In the genomic region with DNA sequence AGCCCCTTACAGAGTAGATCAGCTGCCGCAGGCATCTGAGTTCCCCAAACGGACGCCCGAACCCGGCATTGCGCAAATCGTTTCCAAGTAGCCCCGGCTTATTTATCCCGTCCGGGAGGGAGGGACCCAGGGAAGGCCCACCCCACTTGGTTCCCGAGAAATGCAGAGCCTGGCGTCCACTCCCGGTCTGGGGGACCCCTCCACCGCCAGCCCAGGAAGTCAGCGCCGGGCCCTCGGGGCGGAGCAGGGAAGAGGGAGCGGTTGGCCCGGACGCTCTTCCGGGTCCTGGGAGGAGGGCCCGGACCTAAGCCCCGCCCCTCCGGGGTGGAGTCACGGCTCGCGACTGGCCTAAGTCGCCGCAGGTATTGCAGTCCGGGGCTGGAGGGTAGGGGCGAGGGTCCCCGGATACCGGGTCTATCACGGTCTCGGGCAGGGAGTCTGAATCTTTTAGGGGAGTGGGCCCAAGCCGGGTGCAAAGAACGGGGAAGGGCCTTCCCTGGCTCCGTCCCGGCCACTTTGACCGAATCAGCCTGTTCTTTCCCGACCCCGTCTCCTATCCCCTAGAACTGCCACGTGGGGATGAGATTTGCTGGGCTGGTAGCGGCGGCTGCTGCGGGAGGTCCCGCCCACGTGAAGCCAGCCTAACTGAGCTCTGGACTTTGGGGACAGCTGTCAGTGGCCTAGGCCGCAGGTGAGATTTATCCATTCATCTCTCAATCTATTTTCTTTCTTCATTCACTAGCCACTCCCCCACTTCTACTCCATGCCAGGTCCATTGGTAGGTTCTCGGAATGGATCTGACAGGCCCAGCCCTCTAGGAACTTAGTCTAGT, we compare ENCODE assay signal across 1 cellular context.
TF ChIP-seq lines count a peak whose summit lies in the region.

A gene with protein sequence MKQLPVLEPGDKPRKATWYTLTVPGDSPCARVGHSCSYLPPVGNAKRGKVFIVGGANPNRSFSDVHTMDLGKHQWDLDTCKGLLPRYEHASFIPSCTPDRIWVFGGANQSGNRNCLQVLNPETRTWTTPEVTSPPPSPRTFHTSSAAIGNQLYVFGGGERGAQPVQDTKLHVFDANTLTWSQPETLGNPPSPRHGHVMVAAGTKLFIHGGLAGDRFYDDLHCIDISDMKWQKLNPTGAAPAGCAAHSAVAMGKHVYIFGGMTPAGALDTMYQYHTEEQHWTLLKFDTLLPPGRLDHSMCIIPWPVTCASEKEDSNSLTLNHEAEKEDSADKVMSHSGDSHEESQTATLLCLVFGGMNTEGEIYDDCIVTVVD (plus strand): TSS at position 327 of the 832 bp plus-strand sequence. CDS start 2,472 bp downstream, outside the sequence.

TF ChIP-seq in K562, 482 proteins besides CTCF, POLR2A, EP300 and RAD21 (continued from another document and continues in another):
- TF ChIP-seq, protein P1, sequence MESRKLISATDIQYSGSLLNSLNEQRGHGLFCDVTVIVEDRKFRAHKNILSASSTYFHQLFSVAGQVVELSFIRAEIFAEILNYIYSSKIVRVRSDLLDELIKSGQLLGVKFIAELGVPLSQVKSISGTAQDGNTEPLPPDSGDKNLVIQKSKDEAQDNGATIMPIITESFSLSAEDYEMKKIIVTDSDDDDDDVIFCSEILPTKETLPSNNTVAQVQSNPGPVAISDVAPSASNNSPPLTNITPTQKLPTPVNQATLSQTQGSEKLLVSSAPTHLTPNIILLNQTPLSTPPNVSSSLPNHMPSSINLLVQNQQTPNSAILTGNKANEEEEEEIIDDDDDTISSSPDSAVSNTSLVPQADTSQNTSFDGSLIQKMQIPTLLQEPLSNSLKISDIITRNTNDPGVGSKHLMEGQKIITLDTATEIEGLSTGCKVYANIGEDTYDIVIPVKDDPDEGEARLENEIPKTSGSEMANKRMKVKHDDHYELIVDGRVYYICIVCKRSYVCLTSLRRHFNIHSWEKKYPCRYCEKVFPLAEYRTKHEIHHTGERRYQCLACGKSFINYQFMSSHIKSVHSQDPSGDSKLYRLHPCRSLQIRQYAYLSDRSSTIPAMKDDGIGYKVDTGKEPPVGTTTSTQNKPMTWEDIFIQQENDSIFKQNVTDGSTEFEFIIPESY (CRISPR knock-in tag; IDR thresholded peaks at IDR 0.05) = 0 out of 2 replicates have a peak, but pooled peaks have one; percentile 23
- peak; percentile 11; a peak in 2 of 4 replicates for TF ChIP-seq FOXK2 (conservative IDR thresholded peaks at IDR 0.05 in 1 of 2, IDR thresholded peaks at IDR 0.05 in 1 of 2; ENCODE audit: low read depth in 2 of 2)
- TF ChIP-seq CREBBP (IDR thresholded peaks at IDR 0.05; ENCODE audit: low read depth, low read length) = no peak
- TF ChIP-seq, protein P2, sequence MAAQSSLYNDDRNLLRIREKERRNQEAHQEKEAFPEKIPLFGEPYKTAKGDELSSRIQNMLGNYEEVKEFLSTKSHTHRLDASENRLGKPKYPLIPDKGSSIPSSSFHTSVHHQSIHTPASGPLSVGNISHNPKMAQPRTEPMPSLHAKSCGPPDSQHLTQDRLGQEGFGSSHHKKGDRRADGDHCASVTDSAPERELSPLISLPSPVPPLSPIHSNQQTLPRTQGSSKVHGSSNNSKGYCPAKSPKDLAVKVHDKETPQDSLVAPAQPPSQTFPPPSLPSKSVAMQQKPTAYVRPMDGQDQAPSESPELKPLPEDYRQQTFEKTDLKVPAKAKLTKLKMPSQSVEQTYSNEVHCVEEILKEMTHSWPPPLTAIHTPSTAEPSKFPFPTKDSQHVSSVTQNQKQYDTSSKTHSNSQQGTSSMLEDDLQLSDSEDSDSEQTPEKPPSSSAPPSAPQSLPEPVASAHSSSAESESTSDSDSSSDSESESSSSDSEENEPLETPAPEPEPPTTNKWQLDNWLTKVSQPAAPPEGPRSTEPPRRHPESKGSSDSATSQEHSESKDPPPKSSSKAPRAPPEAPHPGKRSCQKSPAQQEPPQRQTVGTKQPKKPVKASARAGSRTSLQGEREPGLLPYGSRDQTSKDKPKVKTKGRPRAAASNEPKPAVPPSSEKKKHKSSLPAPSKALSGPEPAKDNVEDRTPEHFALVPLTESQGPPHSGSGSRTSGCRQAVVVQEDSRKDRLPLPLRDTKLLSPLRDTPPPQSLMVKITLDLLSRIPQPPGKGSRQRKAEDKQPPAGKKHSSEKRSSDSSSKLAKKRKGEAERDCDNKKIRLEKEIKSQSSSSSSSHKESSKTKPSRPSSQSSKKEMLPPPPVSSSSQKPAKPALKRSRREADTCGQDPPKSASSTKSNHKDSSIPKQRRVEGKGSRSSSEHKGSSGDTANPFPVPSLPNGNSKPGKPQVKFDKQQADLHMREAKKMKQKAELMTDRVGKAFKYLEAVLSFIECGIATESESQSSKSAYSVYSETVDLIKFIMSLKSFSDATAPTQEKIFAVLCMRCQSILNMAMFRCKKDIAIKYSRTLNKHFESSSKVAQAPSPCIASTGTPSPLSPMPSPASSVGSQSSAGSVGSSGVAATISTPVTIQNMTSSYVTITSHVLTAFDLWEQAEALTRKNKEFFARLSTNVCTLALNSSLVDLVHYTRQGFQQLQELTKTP (IDR thresholded peaks at IDR 0.05; ENCODE audit: low read depth in 1 of 2, partially characterized antibody in 2 of 2) = peak; percentile 5 to 26
- TF ChIP-seq, protein P3, sequence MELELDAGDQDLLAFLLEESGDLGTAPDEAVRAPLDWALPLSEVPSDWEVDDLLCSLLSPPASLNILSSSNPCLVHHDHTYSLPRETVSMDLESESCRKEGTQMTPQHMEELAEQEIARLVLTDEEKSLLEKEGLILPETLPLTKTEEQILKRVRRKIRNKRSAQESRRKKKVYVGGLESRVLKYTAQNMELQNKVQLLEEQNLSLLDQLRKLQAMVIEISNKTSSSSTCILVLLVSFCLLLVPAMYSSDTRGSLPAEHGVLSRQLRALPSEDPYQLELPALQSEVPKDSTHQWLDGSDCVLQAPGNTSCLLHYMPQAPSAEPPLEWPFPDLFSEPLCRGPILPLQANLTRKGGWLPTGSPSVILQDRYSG (tag; conservative IDR thresholded peaks at IDR 0.05; ENCODE audit: low read depth) = no peak
- TF ChIP-seq PTTG1 (tag; IDR thresholded peaks at IDR 0.05; ENCODE audit: low read depth) = no peak
- TF ChIP-seq, protein P4, sequence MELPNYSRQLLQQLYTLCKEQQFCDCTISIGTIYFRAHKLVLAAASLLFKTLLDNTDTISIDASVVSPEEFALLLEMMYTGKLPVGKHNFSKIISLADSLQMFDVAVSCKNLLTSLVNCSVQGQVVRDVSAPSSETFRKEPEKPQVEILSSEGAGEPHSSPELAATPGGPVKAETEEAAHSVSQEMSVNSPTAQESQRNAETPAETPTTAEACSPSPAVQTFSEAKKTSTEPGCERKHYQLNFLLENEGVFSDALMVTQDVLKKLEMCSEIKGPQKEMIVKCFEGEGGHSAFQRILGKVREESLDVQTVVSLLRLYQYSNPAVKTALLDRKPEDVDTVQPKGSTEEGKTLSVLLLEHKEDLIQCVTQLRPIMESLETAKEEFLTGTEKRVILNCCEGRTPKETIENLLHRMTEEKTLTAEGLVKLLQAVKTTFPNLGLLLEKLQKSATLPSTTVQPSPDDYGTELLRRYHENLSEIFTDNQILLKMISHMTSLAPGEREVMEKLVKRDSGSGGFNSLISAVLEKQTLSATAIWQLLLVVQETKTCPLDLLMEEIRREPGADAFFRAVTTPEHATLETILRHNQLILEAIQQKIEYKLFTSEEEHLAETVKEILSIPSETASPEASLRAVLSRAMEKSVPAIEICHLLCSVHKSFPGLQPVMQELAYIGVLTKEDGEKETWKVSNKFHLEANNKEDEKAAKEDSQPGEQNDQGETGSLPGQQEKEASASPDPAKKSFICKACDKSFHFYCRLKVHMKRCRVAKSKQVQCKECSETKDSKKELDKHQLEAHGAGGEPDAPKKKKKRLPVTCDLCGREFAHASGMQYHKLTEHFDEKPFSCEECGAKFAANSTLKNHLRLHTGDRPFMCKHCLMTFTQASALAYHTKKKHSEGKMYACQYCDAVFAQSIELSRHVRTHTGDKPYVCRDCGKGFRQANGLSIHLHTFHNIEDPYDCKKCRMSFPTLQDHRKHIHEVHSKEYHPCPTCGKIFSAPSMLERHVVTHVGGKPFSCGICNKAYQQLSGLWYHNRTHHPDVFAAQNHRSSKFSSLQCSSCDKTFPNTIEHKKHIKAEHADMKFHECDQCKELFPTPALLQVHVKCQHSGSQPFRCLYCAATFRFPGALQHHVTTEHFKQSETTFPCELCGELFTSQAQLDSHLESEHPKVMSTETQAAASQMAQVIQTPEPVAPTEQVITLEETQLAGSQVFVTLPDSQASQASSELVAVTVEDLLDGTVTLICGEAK (IDR thresholded peaks at IDR 0.05) = peak; percentile 87
- TF ChIP-seq, protein P4 (CRISPR knock-in tag; IDR thresholded peaks at IDR 0.05) = no peak
- TF ChIP-seq IFI16 (CRISPR knock-in tag; IDR thresholded peaks at IDR 0.05) = no peak
- TF ChIP-seq, protein P5, sequence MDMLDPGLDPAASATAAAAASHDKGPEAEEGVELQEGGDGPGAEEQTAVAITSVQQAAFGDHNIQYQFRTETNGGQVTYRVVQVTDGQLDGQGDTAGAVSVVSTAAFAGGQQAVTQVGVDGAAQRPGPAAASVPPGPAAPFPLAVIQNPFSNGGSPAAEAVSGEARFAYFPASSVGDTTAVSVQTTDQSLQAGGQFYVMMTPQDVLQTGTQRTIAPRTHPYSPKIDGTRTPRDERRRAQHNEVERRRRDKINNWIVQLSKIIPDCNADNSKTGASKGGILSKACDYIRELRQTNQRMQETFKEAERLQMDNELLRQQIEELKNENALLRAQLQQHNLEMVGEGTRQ (CRISPR knock-in tag; IDR thresholded peaks at IDR 0.05) = peak; percentile 71
- no peak for TF ChIP-seq ZNF644 (tag; IDR thresholded peaks at IDR 0.05; ENCODE audit: low read depth)
- 0 out of 2 replicates have a peak, but pooled peaks have one; percentile 8 for TF ChIP-seq NR3C1 (CRISPR knock-in tag; IDR thresholded peaks at IDR 0.05)
- no peak for TF ChIP-seq HDAC3 (IDR thresholded peaks at IDR 0.05; ENCODE audit: borderline replicate concordance, partially characterized antibody)
- peak; percentile 20; the same call in 1 of the 2 replicates for TF ChIP-seq LEF1 (IDR thresholded peaks at IDR 0.05)
- TF ChIP-seq FOXK1 (CRISPR knock-in tag; IDR thresholded peaks at IDR 0.05; ENCODE audit: borderline replicate concordance) = no peak
- no peak for TF ChIP-seq DDX20 (tag; IDR thresholded peaks at IDR 0.05; ENCODE audit: low read depth)
- no peak for TF ChIP-seq ZNF253 (CRISPR knock-in tag; conservative IDR thresholded peaks at IDR 0.05)
- no peak for TF ChIP-seq SREBF2 (CRISPR knock-in tag; IDR thresholded peaks at IDR 0.05)
- no peak for TF ChIP-seq RBM34 (IDR thresholded peaks at IDR 0.05; ENCODE audit: borderline replicate concordance, insufficient read depth, low read length)
- 0 out of 2 replicates have a peak, but pooled peaks have one; percentile 6 for TF ChIP-seq SPI1 (IDR thresholded peaks at IDR 0.05; ENCODE audit: borderline replicate concordance, low read depth, low read length)
- peak; percentile 76 for TF ChIP-seq CEBPG (CRISPR knock-in tag; IDR thresholded peaks at IDR 0.05)
- TF ChIP-seq CEBPG (tag; conservative IDR thresholded peaks at IDR 0.05 in 1 of 2, IDR thresholded peaks at IDR 0.05 in 1 of 2) = peak; percentile 78 to 94
- no peak for TF ChIP-seq NFXL1 (CRISPR knock-in tag; IDR thresholded peaks at IDR 0.05)
- TF ChIP-seq KDM5B (IDR thresholded peaks at IDR 0.05; ENCODE audit: insufficient replicate concordance, low read depth, low read length) = peak; percentile 88
- no peak for TF ChIP-seq RUNX1 (IDR thresholded peaks at IDR 0.05; ENCODE audit: low read depth)
- TF ChIP-seq KDM2B (CRISPR knock-in tag; IDR thresholded peaks at IDR 0.05) = no peak
- TF ChIP-seq ETV5 (CRISPR knock-in tag; IDR thresholded peaks at IDR 0.05; ENCODE audit: low read depth) = 0 out of 2 replicates have a peak, but pooled peaks have one; percentile 66
- no peak for TF ChIP-seq ZKSCAN1 (IDR thresholded peaks at IDR 0.05; ENCODE audit: low read depth, low read length)
- TF ChIP-seq BRD9 (IDR thresholded peaks at IDR 0.05; ENCODE audit: low read depth, partially characterized antibody) = no peak
- no peak for TF ChIP-seq NFATC3 (IDR thresholded peaks at IDR 0.05)
- TF ChIP-seq ZNF668 (CRISPR knock-in tag; IDR thresholded peaks at IDR 0.05) = no peak
- TF ChIP-seq PHF8 (IDR thresholded peaks at IDR 0.05; ENCODE audit: borderline replicate concordance, low read length) = peak; percentile 96
- TF ChIP-seq, protein P6, sequence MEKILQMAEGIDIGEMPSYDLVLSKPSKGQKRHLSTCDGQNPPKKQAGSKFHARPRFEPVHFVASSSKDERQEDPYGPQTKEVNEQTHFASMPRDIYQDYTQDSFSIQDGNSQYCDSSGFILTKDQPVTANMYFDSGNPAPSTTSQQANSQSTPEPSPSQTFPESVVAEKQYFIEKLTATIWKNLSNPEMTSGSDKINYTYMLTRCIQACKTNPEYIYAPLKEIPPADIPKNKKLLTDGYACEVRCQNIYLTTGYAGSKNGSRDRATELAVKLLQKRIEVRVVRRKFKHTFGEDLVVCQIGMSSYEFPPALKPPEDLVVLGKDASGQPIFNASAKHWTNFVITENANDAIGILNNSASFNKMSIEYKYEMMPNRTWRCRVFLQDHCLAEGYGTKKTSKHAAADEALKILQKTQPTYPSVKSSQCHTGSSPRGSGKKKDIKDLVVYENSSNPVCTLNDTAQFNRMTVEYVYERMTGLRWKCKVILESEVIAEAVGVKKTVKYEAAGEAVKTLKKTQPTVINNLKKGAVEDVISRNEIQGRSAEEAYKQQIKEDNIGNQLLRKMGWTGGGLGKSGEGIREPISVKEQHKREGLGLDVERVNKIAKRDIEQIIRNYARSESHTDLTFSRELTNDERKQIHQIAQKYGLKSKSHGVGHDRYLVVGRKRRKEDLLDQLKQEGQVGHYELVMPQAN (IDR thresholded peaks at IDR 0.05; ENCODE audit: borderline replicate concordance) = peak; percentile 97
